Comparison of ENCODE assay signal across 1 cellular context in genomic region chr7:158829342-158830210, GRCh38.
TF ChIP-seq lines count a peak whose summit lies in the region.

A gene with protein sequence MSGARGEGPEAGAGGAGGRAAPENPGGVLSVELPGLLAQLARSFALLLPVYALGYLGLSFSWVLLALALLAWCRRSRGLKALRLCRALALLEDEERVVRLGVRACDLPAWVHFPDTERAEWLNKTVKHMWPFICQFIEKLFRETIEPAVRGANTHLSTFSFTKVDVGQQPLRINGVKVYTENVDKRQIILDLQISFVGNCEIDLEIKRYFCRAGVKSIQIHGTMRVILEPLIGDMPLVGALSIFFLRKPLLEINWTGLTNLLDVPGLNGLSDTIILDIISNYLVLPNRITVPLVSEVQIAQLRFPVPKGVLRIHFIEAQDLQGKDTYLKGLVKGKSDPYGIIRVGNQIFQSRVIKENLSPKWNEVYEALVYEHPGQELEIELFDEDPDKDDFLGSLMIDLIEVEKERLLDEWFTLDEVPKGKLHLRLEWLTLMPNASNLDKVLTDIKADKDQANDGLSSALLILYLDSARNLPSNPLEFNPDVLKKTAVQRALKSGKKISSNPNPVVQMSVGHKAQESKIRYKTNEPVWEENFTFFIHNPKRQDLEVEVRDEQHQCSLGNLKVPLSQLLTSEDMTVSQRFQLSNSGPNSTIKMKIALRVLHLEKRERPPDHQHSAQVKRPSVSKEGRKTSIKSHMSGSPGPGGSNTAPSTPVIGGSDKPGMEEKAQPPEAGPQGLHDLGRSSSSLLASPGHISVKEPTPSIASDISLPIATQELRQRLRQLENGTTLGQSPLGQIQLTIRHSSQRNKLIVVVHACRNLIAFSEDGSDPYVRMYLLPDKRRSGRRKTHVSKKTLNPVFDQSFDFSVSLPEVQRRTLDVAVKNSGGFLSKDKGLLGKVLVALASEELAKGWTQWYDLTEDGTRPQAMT (minus strand): TSS chr7:158829509. CDS start chr7:158829418, 91 bp downstream.

TF ChIP-seq in K562, 482 proteins besides CTCF, POLR2A, EP300 and RAD21 (continued from another document and continues in another):
- TF ChIP-seq, protein P1, sequence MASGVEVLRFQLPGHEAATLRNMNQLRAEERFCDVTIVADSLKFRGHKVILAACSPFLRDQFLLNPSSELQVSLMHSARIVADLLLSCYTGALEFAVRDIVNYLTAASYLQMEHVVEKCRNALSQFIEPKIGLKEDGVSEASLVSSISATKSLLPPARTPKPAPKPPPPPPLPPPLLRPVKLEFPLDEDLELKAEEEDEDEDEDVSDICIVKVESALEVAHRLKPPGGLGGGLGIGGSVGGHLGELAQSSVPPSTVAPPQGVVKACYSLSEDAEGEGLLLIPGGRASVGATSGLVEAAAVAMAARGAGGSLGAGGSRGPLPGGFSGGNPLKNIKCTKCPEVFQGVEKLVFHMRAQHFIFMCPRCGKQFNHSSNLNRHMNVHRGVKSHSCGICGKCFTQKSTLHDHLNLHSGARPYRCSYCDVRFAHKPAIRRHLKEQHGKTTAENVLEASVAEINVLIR (CRISPR knock-in tag; IDR thresholded peaks at IDR 0.05): peak; percentile 98
- TF ChIP-seq MED1 (CRISPR knock-in tag; IDR thresholded peaks at IDR 0.05; ENCODE audit: borderline replicate concordance) (0 out of 2 replicates have a peak, but pooled peaks have one; percentile 65), ZNF121 (CRISPR knock-in tag; conservative IDR thresholded peaks at IDR 0.05) (no peak), HNRNPL (IDR thresholded peaks at IDR 0.05; ENCODE audit: low read depth, low read length) (peak; percentile 96), ZC3H11A (IDR thresholded peaks at IDR 0.05; ENCODE audit: low read depth, low read length) (no peak; the same call in 1 of the 2 replicates), SRSF9 (IDR thresholded peaks at IDR 0.05; ENCODE audit: borderline replicate concordance, low read depth, low read length) (no peak), ZZZ3 (IDR thresholded peaks at IDR 0.05) (no peak), RFX1 (IDR thresholded peaks at IDR 0.05) (no peak), POLR2B (IDR thresholded peaks at IDR 0.05; ENCODE audit: low read depth, partially characterized antibody) (peak; percentile 97), GTF2A2 (tag; IDR thresholded peaks at IDR 0.05) (no peak), NR3C1 (CRISPR knock-in tag; IDR thresholded peaks at IDR 0.05) (peak; percentile 62; the same call in 1 of the 2 replicates), ZNF586 (CRISPR knock-in tag; conservative IDR thresholded peaks at IDR 0.05) (no peak), SPI1 (IDR thresholded peaks at IDR 0.05; ENCODE audit: borderline replicate concordance, low read depth, low read length) (no peak), KDM4B (IDR thresholded peaks at IDR 0.05; ENCODE audit: borderline replicate concordance in 2 of 2, low read depth in 1 of 2) (peak in 1 of 2 experiments; percentile 93; a peak in 2 of 4 replicates), ZNF398 (CRISPR knock-in tag; IDR thresholded peaks at IDR 0.05) (no peak), ZNF436 (CRISPR knock-in tag; IDR thresholded peaks at IDR 0.05) (no peak; the same call in 1 of the 2 replicates), NFRKB (IDR thresholded peaks at IDR 0.05; ENCODE audit: low read depth) (peak; percentile 84), NFIC (IDR thresholded peaks at IDR 0.05) (peak; percentile 79), REST (CRISPR knock-in tag; IDR thresholded peaks at IDR 0.05; ENCODE audit: low read depth) (no peak; the same call in none of the 2 replicates), CCNT2 (IDR thresholded peaks at IDR 0.05; ENCODE audit: borderline replicate concordance, extremely low read depth, insufficient read length, low read depth, low read length) (peak; percentile 95), ZFP30 (CRISPR knock-in tag; IDR thresholded peaks at IDR 0.05; ENCODE audit: borderline replicate concordance) (no peak), ZNF175 (CRISPR knock-in tag; IDR thresholded peaks at IDR 0.05; ENCODE audit: low read depth) (peak; percentile 83), FIP1L1 (IDR thresholded peaks at IDR 0.05; ENCODE audit: low read depth, low read length, poor library complexity, severe bottlenecking) (peak; percentile 93), CBFA2T3 (IDR thresholded peaks at IDR 0.05) (peak; percentile 56; the same call in 1 of the 2 replicates), U2AF2 (optimal IDR thresholded peaks at IDR 0.05; ENCODE audit: low read depth, low read length) (no peak), PRPF4 (IDR thresholded peaks at IDR 0.05; ENCODE audit: insufficient read depth, low read depth, low read length, poor library complexity, severe bottlenecking) (peak; percentile 85), ZNF507 (tag; conservative IDR thresholded peaks at IDR 0.05) (no peak), SRSF7 (optimal IDR thresholded peaks at IDR 0.05; ENCODE audit: low read depth, low read length) (no peak), ILK (tag; IDR thresholded peaks at IDR 0.05; ENCODE audit: borderline replicate concordance, low read depth) (no peak), PRDM10 (IDR thresholded peaks at IDR 0.05; ENCODE audit: partially characterized antibody) (peak; percentile 72), ZNF354B (CRISPR knock-in tag; IDR thresholded peaks at IDR 0.05) (no peak), ELK1 (CRISPR knock-in tag; IDR thresholded peaks at IDR 0.05) (no peak), SMC3 (conservative IDR thresholded peaks at IDR 0.05; ENCODE audit: insufficient read depth, low read depth, low read length) (peak; percentile 21; the same call in 1 of the 2 replicates), CBX1 (IDR thresholded peaks at IDR 0.05; ENCODE audit: low read depth) (peak; percentile 98), POLR2AphosphoS5 (IDR thresholded peaks at IDR 0.05; ENCODE audit: control insufficient read depth, insufficient read depth, low read depth, low read length) (peak; percentile 85), ETS2 (tag; IDR thresholded peaks at IDR 0.05; ENCODE audit: borderline replicate concordance, poor library complexity, severe bottlenecking) (no peak)
- TF ChIP-seq, protein P2, sequence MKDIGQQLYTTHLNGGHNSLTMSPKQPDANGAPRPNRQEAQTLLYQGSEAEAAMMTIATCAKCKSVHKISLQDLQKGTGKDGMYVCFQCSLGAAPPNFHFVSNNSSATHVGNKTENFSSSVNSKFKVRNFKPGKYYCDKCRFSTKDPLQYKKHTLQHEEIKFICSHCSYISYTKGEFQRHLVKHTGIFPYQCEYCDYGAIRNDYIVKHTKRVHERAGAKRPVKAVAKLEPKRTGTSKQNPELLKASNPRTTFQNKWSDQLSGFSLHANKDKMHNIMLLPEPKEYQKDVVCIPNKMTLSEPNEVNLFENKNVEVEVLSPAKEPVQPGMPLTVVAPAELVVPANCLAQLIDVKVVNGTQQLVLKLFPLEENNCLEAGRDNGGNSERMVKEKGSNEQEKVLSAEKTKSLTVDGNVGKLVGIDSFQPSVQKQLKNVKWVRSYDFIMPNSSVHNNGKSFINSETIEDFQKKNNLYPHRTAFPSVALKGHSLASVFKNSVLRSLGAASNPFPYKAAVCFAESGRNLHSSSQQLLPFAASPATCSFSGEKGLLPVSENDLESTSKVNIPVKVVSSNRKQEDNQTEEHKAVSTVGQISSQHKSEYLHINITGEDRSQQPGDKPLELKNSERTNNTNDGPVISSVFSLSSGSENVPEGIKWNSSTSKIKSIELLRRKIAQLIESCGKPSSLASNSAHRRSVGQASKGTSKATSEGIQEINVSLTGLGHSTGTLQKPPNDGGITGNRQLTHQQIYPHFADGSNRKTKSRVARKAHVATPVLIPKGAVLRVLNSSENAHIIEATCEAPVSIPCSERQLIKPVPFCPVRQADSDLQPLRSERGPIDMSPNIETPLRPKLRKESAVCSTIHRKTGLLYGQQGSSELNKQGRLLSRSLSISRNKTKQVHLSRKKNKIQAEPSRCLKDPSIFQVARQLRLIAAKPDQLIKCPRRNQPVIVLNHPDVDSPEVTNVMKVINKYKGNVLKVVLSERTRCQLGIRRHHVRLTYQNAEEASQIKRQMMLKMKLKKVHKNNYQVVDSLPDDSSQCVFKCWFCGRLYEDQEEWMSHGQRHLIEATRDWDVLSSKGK (CRISPR knock-in tag; IDR thresholded peaks at IDR 0.05): no peak
- TF ChIP-seq, protein P3, sequence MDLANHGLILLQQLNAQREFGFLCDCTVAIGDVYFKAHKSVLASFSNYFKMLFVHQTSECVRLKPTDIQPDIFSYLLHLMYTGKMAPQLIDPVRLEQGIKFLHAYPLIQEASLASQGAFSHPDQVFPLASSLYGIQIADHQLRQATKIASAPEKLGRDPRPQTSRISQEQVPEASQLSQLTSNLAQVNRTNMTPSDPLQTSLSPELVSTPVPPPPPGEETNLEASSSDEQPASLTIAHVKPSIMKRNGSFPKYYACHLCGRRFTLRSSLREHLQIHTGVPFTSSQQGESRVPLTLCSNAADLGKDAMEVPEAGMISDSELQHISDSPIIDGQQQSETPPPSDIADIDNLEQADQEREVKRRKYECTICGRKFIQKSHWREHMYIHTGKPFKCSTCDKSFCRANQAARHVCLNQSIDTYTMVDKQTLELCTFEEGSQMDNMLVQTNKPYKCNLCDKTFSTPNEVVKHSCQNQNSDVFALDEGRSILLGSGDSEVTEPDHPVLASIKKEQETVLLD (IDR thresholded peaks at IDR 0.05): peak; percentile 90
- TF ChIP-seq, protein P4, sequence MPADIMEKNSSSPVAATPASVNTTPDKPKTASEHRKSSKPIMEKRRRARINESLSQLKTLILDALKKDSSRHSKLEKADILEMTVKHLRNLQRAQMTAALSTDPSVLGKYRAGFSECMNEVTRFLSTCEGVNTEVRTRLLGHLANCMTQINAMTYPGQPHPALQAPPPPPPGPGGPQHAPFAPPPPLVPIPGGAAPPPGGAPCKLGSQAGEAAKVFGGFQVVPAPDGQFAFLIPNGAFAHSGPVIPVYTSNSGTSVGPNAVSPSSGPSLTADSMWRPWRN (IDR thresholded peaks at IDR 0.05; ENCODE audit: low read depth): peak; percentile 96
